ENCODE assay signal across 28 cellular contexts in genomic region chr14:104320611-104321086, GRCh38.
DNase-seq lines count a peak whose midpoint lies in the region; ATAC-seq and TF ChIP-seq lines count a peak whose summit lies in the region.
"Had no signal": no experiment of that assay in that cellular context is flagged by ENCODE, and none has a peak within 500 bp of the region (broad histone marks: within the 10 kb centered on the region; RNA-seq: fewer than 3 reads in every experiment).

No MANE protein-coding gene starts in this region.

- H3F3A ChIP-seq in smooth muscle cell (ENCODE audit: low read depth): no peaks in the 10 kb centered on the region

- H3K4me1 ChIP-seq in Peyer's patch: peaks cover 0 to 6% (median 0%) of the 10 kb centered on the region in 4 donors
- no peaks in the 10 kb centered on the region for H3K4me1 ChIP-seq in smooth muscle cell (ENCODE audit: low read depth)
- H3K4me1 ChIP-seq: A549 had no signal

- DNase-seq in activated T-cell treated with anti-CD3 and anti-CD28 coated beads, Interleukin-2, amount 50 U/mL, for 1 hour: peak; percentile 13
- DNase-seq in activated T-cell treated with anti-CD3 and anti-CD28 coated beads, Interleukin-2, amount 50 U/mL, for 72 hours: no peak
- DNase-seq in Peyer's patch (peak in 2 of 3 donors; percentile 34 to 39), left kidney (ENCODE audit: low read depth, low spot score) (peak; percentile 38), smooth muscle cell (lab: John Stamatoyannopoulos, UW; ENCODE audit: unreplicated experiment) (no peak), MG63 (no peak), NCI-H2081 (lab: John Stamatoyannopoulos, UW) (no peak)
- DNase-seq: activated CD4-positive, alpha-beta T cell treated with anti-CD3 and anti-CD28 coated beads, Interleukin-2, amount 50 U/mL, for 4 hours; activated naive CD4-positive, alpha-beta T cell treated with Interleukin-2 at 50 U/mL for 16 hours; anterior cingulate cortex; COR-L47; dermis blood vessel endothelial cell; DMS79 treated with DMSO at 0.1 percent for 48 hours; NCI-H1105; NCI-H2081 treated with DMSO at 0.1 percent for 48 hours; upper lobe of right lung had no signal

- TF ChIP-seq POLR2A in Peyer's patch (IDR thresholded peaks at IDR 0.05): no peak

- H2AFZ ChIP-seq in smooth muscle cell (ENCODE audit: low read depth): no peak overlapping the region

- H3K9me3 ChIP-seq in Peyer's patch: no peaks in the 10 kb centered on the region
- H3K9me3 ChIP-seq in smooth muscle cell (replicated peaks; ENCODE audit: low read depth): no peaks in the 10 kb centered on the region
- H3K9me3 ChIP-seq in MG63: no peaks in the 10 kb centered on the region
- H3K9me3 ChIP-seq: A549, neutrophil, upper lobe of right lung had no signal

- H3K4me2 ChIP-seq in smooth muscle cell: peak overlapping the region; percentile 44
- H3K4me2 ChIP-seq: A549 had no signal

- H3K4me1 Mint-ChIP-seq in activated T-cell treated with anti-CD3 and anti-CD28 coated beads, Interleukin-2, amount 50 U/mL, for 72 hours (ENCODE audit: low read depth): no peaks in the 10 kb centered on the region
- H3K4me1 Mint-ChIP-seq: B cell had no signal

- H4K20me1 ChIP-seq in smooth muscle cell (ENCODE audit: low read depth): no peaks in the 10 kb centered on the region

- no peak overlapping the region for H3K4me3 Mint-ChIP-seq in activated T-cell treated with anti-CD3 and anti-CD28 coated beads, Interleukin-2, amount 50 U/mL, for 72 hours
- H3K4me3 Mint-ChIP-seq: B cell; T-helper 2 cell treated with Interferon-gamma antibody and Interleukin-4, amounts not matched to agents 5 μg/mL and 100 μg/mL, for 36 hours had no signal

- H3K27ac ChIP-seq in Peyer's patch (no peak overlapping the region), smooth muscle cell (ENCODE audit: low read depth) (no peak overlapping the region)
- H3K27ac ChIP-seq: A549, cardiac muscle cell, HL-60, neutrophil, SK-N-MC, upper lobe of right lung, VCaP had no signal

- H3K27me3 ChIP-seq in Peyer's patch: no peaks in the 10 kb centered on the region
- H3K27me3 ChIP-seq in smooth muscle cell (ENCODE audit: low read depth): no peaks in the 10 kb centered on the region
- no peaks in the 10 kb centered on the region for H3K27me3 ChIP-seq in MG63
- H3K27me3 ChIP-seq: cardiac muscle cell had no signal

- no peak overlapping the region for H3K9ac ChIP-seq in smooth muscle cell (ENCODE audit: low read depth)

- H3K79me2 ChIP-seq in smooth muscle cell (ENCODE audit: low read depth): no peaks in the 10 kb centered on the region

- H3K4me3 ChIP-seq in Peyer's patch (no peak overlapping the region), smooth muscle cell (no peak overlapping the region), MG63 (no peak overlapping the region)
- H3K4me3 ChIP-seq: A549, cardiac muscle cell, GM12878, lung, SK-N-MC, upper lobe of right lung had no signal

- no peak for TF ChIP-seq CTCF in Peyer's patch (IDR thresholded peaks at IDR 0.05)
- no peak for TF ChIP-seq CTCF in smooth muscle cell (IDR thresholded peaks at IDR 0.05; ENCODE audit: borderline replicate concordance, insufficient read depth, poor library complexity, severe bottlenecking)

- ATAC-seq in activated T-cell treated with anti-CD3 and anti-CD28 coated beads, Interleukin-2, amount 50 U/mL, for 72 hours (replicated peaks in 1 of 2): no peak
- ATAC-seq in GM19395 (IDR thresholded peaks at IDR 0.05; ENCODE audit: unreplicated experiment): no peak
- ATAC-seq: GM12878, HepG2, upper lobe of right lung had no signal

- no peak overlapping the region for H3K27ac Mint-ChIP-seq in activated T-cell treated with anti-CD3 and anti-CD28 coated beads, Interleukin-2, amount 50 U/mL, for 72 hours
- H3K27ac Mint-ChIP-seq: B cell; T-helper 2 cell treated with Interferon-gamma antibody and Interleukin-4, amounts not matched to agents 5 μg/mL and 100 μg/mL, for 36 hours had no signal

- H3K36me3 ChIP-seq in Peyer's patch: no peaks in the 10 kb centered on the region
- H3K36me3 ChIP-seq in smooth muscle cell (ENCODE audit: low read depth): no peaks in the 10 kb centered on the region
- no peaks in the 10 kb centered on the region for H3K36me3 ChIP-seq in MG63
- H3K36me3 ChIP-seq: cardiac muscle cell, neutrophil, upper lobe of right lung had no signal

- H3K27me3 Mint-ChIP-seq in activated T-cell treated with anti-CD3 and anti-CD28 coated beads, Interleukin-2, amount 50 U/mL, for 72 hours (ENCODE audit: low read depth): peaks cover 4% of the 10 kb centered on the region

- WGBS in smooth muscle cell (ENCODE audit: low lambda C conversion rate): 62% methylated on average over 20 of the region's 20 CpGs

- no peaks in the 10 kb centered on the region for H3K9me3 Mint-ChIP-seq in activated T-cell treated with anti-CD3 and anti-CD28 coated beads, Interleukin-2, amount 50 U/mL, for 72 hours
- H3K9me3 Mint-ChIP-seq: T-helper 2 cell treated with Interferon-gamma antibody and Interleukin-4, amounts not matched to agents 5 μg/mL and 100 μg/mL, for 36 hours had no signal

- H3K36me3 Mint-ChIP-seq in activated T-cell treated with anti-CD3 and anti-CD28 coated beads, Interleukin-2, amount 50 U/mL, for 72 hours (ENCODE audit: insufficient read depth in 2 of 2): no peaks in the 10 kb centered on the region

Comparison
In these comparisons a context has a peak if more than half of its experiments do, and no peak if none do; other contexts are left out.
1. DNase-seq: peak in activated T-cell treated with anti-CD3 and anti-CD28 coated beads, Interleukin-2, amount 50 U/mL, for 1 hour (single experiment), Peyer's patch (2 of 3) and left kidney (single experiment); none in activated T-cell treated with anti-CD3 and anti-CD28 coated beads, Interleukin-2, amount 50 U/mL, for 72 hours (0 of 2), smooth muscle cell (single experiment), MG63 (single experiment) and NCI-H2081 (0 of 2).